Comparison of ENCODE assay signal across 8 cellular contexts in genomic region chr1:163321311-163322305, GRCh38. TPM values are rescaled to one million over a fixed set of nuclear protein-coding genes. Genes with fewer than 3 reads are reported as not detected.
DNase-seq lines count a peak whose midpoint lies in the region; ATAC-seq and TF ChIP-seq lines count a peak whose summit lies in the region.

TSS of gene NUF2 (plus strand) at chr1:163321954. CDS start at chr1:163326052, 4,098 bp downstream.

- peaks cover 3% of the 10 kb centered on the region for H3K36me3 ChIP-seq in OCI-LY3 (replicated peaks; ENCODE audit: low read depth, low read length)

- H3K79me2 ChIP-seq in OCI-LY3 (ENCODE audit: low read length), result peaks cover 47% of the 10 kb centered on the region

- H3K4me3 ChIP-seq in OCI-LY3 (ENCODE audit: low read length), result peak within 1 kb of the TSS; percentile 90

- H3K27ac Mint-ChIP-seq in endothelial cell (ENCODE audit: unreplicated experiment), result peak within 1 kb of the TSS; percentile 96
- peak within 1 kb of the TSS; percentile 99 for H3K27ac Mint-ChIP-seq in mesothelial cell of epicardium

- TF ChIP-seq CTCF in OCI-LY3 (IDR thresholded peaks at IDR 0.05; ENCODE audit: low read depth, low read length), result no peak
- no peak for TF ChIP-seq CTCF in endothelial cell (IDR thresholded peaks at IDR 0.05; ENCODE audit: unreplicated experiment)
- TF ChIP-seq CTCF in mesothelial cell of epicardium (IDR thresholded peaks at IDR 0.05; ENCODE audit: unreplicated experiment), result no peak

- H3K4me1 ChIP-seq in OCI-LY3 (ENCODE audit: low read length), result peaks cover 17% of the 10 kb centered on the region

- H3K27me3 Mint-ChIP-seq in endothelial cell (ENCODE audit: unreplicated experiment) (no peaks in the 10 kb centered on the region), mesothelial cell of epicardium (ENCODE audit: low read depth) (no peaks in the 10 kb centered on the region)

- H3K9me3 ChIP-seq in OCI-LY3 (ENCODE audit: insufficient read depth, low read length), result no peaks in the 10 kb centered on the region

- no peaks in the 10 kb centered on the region for H3K36me3 Mint-ChIP-seq in endothelial cell (ENCODE audit: low read depth, unreplicated experiment)
- H3K36me3 Mint-ChIP-seq in mesothelial cell of epicardium, result no peaks in the 10 kb centered on the region

- H3K9me3 Mint-ChIP-seq in endothelial cell (ENCODE audit: unreplicated experiment) (no peaks in the 10 kb centered on the region), mesothelial cell of epicardium (no peaks in the 10 kb centered on the region)

- peak within 1 kb of the TSS; percentile 92 for H2AFZ ChIP-seq in OCI-LY3 (ENCODE audit: low read depth, low read length)

- H3K27ac ChIP-seq in OCI-LY3 (ENCODE audit: low read length), result peak within 1 kb of the TSS; percentile 78

- H3K27me3 ChIP-seq in OCI-LY3 (ENCODE audit: low read depth, low read length), result no peaks in the 10 kb centered on the region

- H3K4me2 ChIP-seq in OCI-LY3 (ENCODE audit: low read length), result peak within 1 kb of the TSS; percentile 94

- DNase-seq in D341Med (ENCODE audit: low spot score), result peak; percentile 99
- DNase-seq in HuH-7 (ENCODE audit: low spot score), result peak; percentile 73
- DNase-seq in activated CD8-positive, alpha-beta memory T cell treated with anti-CD3 and anti-CD28 coated beads, Interleukin-2, amount 50 U/mL, for 48 hours, result peak; percentile 96
- peak; percentile 97 for DNase-seq in endothelial cell (ENCODE audit: low spot score)
- peak; percentile 91 to 96 for DNase-seq in mesothelial cell of epicardium (ENCODE audit: low spot score in 2 of 2, unreplicated experiment in 2 of 2)
- DNase-seq in stimulated activated CD8-positive, alpha-beta memory T cell treated with anti-CD3 and anti-CD28 coated beads, Interleukin-15, amount 100 ng/mL, for 48 hours (ENCODE audit: low read depth in 2 of 2), result peak; percentile 92 to 94

- H3K9ac ChIP-seq in OCI-LY3 (ENCODE audit: low read length), result peak within 1 kb of the TSS; percentile 93

- H4K20me1 ChIP-seq in OCI-LY3 (ENCODE audit: insufficient read depth, low read length), result no peaks in the 10 kb centered on the region

- ATAC-seq in GM21515 (IDR thresholded peaks at IDR 0.05; ENCODE audit: unreplicated experiment), result peak; percentile 94

- H3K4me3 Mint-ChIP-seq in endothelial cell (ENCODE audit: unreplicated experiment) (peak within 1 kb of the TSS; percentile 98), mesothelial cell of epicardium (peak within 1 kb of the TSS; percentile 94)

- H3K4me1 Mint-ChIP-seq in endothelial cell (ENCODE audit: unreplicated experiment) (peaks cover 7% of the 10 kb centered on the region), mesothelial cell of epicardium (peaks cover 20% of the 10 kb centered on the region)

RNA-seq across cellular contexts. Expression of gene NUF2, which starts in this region (rescaled TPM):
- total RNA-seq in endothelial cell (ENCODE audit: unreplicated experiment) (6.0 TPM), mesothelial cell of epicardium (13.6 to 15.4 TPM (median 14.9 TPM) in 3 replicates)

Comparison
In these comparisons a context has a peak if more than half of its experiments do, and no peak if none do; other contexts are left out.
1. Peak in every context shown above with its lines: DNase-seq, ATAC-seq, H3K4me3 ChIP-seq and H3K27ac ChIP-seq.